In the genomic region with DNA sequence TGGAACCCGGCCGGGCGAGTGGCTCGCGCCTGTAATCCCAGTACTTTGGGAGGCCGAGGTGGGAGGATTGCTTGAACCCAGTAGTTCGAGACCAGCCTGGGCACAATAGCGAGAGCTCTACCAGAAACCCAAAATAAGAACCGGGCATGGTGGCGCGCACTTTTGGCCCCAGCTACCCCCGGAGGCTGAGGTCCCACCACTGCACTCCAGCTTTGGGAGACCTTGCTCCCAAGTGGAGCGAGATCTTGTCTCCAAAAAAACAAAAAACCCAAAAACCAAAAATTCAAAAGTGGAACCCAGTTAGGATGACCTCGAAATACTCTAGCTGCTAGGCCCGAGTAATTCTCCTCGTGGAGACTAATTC, we compare ENCODE assay signal across 1 cellular context.
TF ChIP-seq lines count a peak whose summit lies in the region.

No MANE protein-coding gene starts in this region.

TF ChIP-seq in HepG2, 621 proteins besides CTCF, POLR2A, EP300 and RAD21:
- TF ChIP-seq BRF2 (CRISPR knock-in tag; IDR thresholded peaks at IDR 0.05) (peak; percentile 43; the same call in 1 of the 2 replicates), ZNF550 (CRISPR knock-in tag; IDR thresholded peaks at IDR 0.05; ENCODE audit: borderline replicate concordance) (0 out of 2 replicates have a peak, but pooled peaks have one; percentile 22), ATAD3A (CRISPR knock-in tag; IDR thresholded peaks at IDR 0.05) (no peak), ZNF326 (CRISPR knock-in tag; IDR thresholded peaks at IDR 0.05; ENCODE audit: borderline replicate concordance) (no peak), ZNF737 (CRISPR knock-in tag; IDR thresholded peaks at IDR 0.05; ENCODE audit: borderline replicate concordance) (0 out of 2 replicates have a peak, but pooled peaks have one; percentile 60), THAP9 (CRISPR knock-in tag; IDR thresholded peaks at IDR 0.05; ENCODE audit: borderline replicate concordance) (peak; percentile 7; the same call in 1 of the 2 replicates), ZNF572 (CRISPR knock-in tag; IDR thresholded peaks at IDR 0.05) (0 out of 2 replicates have a peak, but pooled peaks have one; percentile 10), MTF1 (CRISPR knock-in tag; IDR thresholded peaks at IDR 0.05) (no peak), ZBTB26 (CRISPR knock-in tag; IDR thresholded peaks at IDR 0.05; ENCODE audit: borderline replicate concordance) (no peak), ZNF746 (CRISPR knock-in tag; IDR thresholded peaks at IDR 0.05) (0 out of 2 replicates have a peak, but pooled peaks have one; percentile 3)
- TF ChIP-seq, protein P1, sequence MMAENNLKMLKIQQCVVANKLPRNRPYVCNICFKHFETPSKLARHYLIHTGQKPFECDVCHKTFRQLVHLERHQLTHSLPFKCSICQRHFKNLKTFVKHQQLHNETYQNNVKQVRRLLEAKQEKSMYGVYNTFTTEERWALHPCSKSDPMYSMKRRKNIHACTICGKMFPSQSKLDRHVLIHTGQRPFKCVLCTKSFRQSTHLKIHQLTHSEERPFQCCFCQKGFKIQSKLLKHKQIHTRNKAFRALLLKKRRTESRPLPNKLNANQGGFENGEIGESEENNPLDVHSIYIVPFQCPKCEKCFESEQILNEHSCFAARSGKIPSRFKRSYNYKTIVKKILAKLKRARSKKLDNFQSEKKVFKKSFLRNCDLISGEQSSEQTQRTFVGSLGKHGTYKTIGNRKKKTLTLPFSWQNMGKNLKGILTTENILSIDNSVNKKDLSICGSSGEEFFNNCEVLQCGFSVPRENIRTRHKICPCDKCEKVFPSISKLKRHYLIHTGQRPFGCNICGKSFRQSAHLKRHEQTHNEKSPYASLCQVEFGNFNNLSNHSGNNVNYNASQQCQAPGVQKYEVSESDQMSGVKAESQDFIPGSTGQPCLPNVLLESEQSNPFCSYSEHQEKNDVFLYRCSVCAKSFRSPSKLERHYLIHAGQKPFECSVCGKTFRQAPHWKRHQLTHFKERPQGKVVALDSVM (CRISPR knock-in tag; IDR thresholded peaks at IDR 0.05) = peak; percentile 76
- TF ChIP-seq, protein P2, sequence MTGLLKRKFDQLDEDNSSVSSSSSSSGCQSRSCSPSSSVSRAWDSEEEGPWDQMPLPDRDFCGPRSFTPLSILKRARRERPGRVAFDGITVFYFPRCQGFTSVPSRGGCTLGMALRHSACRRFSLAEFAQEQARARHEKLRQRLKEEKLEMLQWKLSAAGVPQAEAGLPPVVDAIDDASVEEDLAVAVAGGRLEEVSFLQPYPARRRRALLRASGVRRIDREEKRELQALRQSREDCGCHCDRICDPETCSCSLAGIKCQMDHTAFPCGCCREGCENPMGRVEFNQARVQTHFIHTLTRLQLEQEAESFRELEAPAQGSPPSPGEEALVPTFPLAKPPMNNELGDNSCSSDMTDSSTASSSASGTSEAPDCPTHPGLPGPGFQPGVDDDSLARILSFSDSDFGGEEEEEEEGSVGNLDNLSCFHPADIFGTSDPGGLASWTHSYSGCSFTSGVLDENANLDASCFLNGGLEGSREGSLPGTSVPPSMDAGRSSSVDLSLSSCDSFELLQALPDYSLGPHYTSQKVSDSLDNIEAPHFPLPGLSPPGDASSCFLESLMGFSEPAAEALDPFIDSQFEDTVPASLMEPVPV (CRISPR knock-in tag; IDR thresholded peaks at IDR 0.05) = peak; percentile 27; the same call in 1 of the 2 replicates
- TF ChIP-seq, protein P3, sequence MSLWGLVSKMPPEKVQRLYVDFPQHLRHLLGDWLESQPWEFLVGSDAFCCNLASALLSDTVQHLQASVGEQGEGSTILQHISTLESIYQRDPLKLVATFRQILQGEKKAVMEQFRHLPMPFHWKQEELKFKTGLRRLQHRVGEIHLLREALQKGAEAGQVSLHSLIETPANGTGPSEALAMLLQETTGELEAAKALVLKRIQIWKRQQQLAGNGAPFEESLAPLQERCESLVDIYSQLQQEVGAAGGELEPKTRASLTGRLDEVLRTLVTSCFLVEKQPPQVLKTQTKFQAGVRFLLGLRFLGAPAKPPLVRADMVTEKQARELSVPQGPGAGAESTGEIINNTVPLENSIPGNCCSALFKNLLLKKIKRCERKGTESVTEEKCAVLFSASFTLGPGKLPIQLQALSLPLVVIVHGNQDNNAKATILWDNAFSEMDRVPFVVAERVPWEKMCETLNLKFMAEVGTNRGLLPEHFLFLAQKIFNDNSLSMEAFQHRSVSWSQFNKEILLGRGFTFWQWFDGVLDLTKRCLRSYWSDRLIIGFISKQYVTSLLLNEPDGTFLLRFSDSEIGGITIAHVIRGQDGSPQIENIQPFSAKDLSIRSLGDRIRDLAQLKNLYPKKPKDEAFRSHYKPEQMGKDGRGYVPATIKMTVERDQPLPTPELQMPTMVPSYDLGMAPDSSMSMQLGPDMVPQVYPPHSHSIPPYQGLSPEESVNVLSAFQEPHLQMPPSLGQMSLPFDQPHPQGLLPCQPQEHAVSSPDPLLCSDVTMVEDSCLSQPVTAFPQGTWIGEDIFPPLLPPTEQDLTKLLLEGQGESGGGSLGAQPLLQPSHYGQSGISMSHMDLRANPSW (CRISPR knock-in tag; IDR thresholded peaks at IDR 0.05; ENCODE audit: borderline replicate concordance) = 0 out of 2 replicates have a peak, but pooled peaks have one; percentile 17
- TF ChIP-seq, protein P4, sequence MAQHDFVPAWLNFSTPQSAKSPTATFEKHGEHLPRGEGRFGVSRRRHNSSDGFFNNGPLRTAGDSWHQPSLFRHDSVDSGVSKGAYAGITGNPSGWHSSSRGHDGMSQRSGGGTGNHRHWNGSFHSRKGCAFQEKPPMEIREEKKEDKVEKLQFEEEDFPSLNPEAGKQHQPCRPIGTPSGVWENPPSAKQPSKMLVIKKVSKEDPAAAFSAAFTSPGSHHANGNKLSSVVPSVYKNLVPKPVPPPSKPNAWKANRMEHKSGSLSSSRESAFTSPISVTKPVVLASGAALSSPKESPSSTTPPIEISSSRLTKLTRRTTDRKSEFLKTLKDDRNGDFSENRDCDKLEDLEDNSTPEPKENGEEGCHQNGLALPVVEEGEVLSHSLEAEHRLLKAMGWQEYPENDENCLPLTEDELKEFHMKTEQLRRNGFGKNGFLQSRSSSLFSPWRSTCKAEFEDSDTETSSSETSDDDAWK (CRISPR knock-in tag; IDR thresholded peaks at IDR 0.05) = no peak
- TF ChIP-seq, protein P5, sequence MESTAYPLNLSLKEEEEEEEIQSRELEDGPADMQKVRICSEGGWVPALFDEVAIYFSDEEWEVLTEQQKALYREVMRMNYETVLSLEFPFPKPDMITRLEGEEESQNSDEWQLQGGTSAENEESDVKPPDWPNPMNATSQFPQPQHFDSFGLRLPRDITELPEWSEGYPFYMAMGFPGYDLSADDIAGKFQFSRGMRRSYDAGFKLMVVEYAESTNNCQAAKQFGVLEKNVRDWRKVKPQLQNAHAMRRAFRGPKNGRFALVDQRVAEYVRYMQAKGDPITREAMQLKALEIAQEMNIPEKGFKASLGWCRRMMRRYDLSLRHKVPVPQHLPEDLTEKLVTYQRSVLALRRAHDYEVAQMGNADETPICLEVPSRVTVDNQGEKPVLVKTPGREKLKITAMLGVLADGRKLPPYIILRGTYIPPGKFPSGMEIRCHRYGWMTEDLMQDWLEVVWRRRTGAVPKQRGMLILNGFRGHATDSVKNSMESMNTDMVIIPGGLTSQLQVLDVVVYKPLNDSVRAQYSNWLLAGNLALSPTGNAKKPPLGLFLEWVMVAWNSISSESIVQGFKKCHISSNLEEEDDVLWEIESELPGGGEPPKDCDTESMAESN (CRISPR knock-in tag; conservative IDR thresholded peaks at IDR 0.05) = 0 out of 2 replicates have a peak, but pooled peaks have one; percentile 8
